8 cellular contexts compared by ENCODE assay signal in the genomic region with DNA sequence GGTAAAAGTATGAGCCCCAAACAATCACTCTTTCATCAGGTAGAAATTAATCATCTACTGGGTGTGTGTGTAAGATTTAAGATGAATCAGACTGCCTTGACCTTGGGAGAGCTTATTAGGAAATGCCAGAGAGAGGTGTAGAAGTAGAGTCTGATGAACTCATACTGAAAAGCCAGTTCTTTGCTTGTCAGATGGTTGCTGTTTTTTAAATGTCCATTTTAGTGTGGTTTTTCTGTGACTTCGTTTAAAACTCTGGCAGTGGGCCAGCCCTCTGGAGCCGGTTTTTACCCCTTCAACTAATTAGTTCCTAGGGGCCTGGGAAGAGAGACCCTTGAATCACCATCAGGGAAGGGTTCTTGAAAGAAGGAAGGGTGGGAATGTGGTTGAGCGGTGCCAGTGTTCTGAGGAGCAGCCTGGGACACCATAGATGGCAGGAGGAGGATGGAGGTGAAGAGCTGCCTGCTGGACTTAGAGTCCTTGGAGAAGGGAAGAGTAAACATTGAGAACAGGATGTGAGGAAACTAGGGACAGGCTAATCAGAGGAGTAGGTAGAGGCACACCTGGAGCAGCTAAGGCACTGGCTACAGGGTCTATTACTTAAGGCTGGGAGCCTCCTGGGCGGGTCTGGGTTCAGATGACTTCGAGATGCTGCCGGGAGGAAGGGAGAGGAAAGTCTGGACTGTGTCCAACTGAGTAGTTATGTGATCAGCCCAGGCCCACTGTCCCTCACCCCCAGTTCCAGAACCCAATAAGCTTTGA.
DNase-seq lines count a peak whose midpoint lies in the region; ATAC-seq and TF ChIP-seq lines count a peak whose summit lies in the region.

No MANE protein-coding gene starts in this region.

- CTCF ChIA-PET in CD4-positive, alpha-beta T cell (lab: Charles Lee), result interaction anchor here (0.9 to 15.5 kb wide), 7 partner anchors 10 to 112 kb away, joined by 3 to 254 read pairs (median 5); no protein-coding TSS in a partner anchor

- POLR2A ChIA-PET in CD4-positive, alpha-beta T cell (lab: Charles Lee), result interaction anchor here (0.9 to 12.8 kb wide), 8 partner anchors 9 to 367 kb away, joined by 3 to 235 read pairs (median 6); partner anchors contain the start of gene SCLY

- no peaks in the 10 kb centered on the region for H3K9me3 Mint-ChIP-seq in CD4-positive, alpha-beta T cell

- peak overlapping the region; percentile 93 for H3K27ac Mint-ChIP-seq in CD4-positive, alpha-beta T cell

- peak overlapping the region; percentile 80; the same call in 1 of the 2 replicates for H3K9ac ChIP-seq in HUES64 (ENCODE audit: low read depth, low read length)

- intact Hi-C loops in CD4-positive, alpha-beta T cell (cut with DNase I, micrococcal nuclease), result loop anchor here (2.0 to 10.0 kb wide), 4 partner anchors 21 to 511 kb away; partner anchors contain the start of genes ILKAP (in 1 of the 2) and SCLY (in 1 of the 2)

- H3K36me3 ChIP-seq in HUES64 (ENCODE audit: insufficient read depth, low read length), result no peaks in the 10 kb centered on the region
- no peaks in the 10 kb centered on the region for H3K36me3 ChIP-seq in WERI-Rb-1

- H3K4me1 ChIP-seq in HUES64 (ENCODE audit: insufficient read depth, low read length), result peaks cover 32% of the 10 kb centered on the region

- no peak for TF ChIP-seq CTCF in CD4-positive, alpha-beta T cell (IDR thresholded peaks at IDR 0.05)
- TF ChIP-seq CTCF in WERI-Rb-1 (IDR thresholded peaks at IDR 0.05; ENCODE audit: low read depth, low read length) (no peak), foreskin fibroblast (IDR thresholded peaks at IDR 0.05; ENCODE audit: low read depth, low read length) (no peak)

- H3K27me3 ChIP-seq in CD4-positive, alpha-beta T cell (ENCODE audit: control insufficient read depth, insufficient read depth, low read length), result no peaks in the 10 kb centered on the region
- H3K27me3 ChIP-seq in HUES64 (ENCODE audit: insufficient read depth, low read length) (peaks cover 17% of the 10 kb centered on the region), WERI-Rb-1 (ENCODE audit: insufficient read depth, low read depth, severe bottlenecking) (no peaks in the 10 kb centered on the region)

- WGBS in HUES64, result 68% methylated on average over 6 of the region's 6 CpGs

- DNase-seq in CD4-positive, alpha-beta T cell, result no peak
- DNase-seq in WERI-Rb-1, result no peak
- peak; percentile 50 to 76 for DNase-seq in foreskin fibroblast
- DNase-seq in skeletal muscle cell (ENCODE audit: low read depth), result no peak
- DNase-seq in D341Med (ENCODE audit: low spot score), result no peak
- DNase-seq in DMS114 treated with DMSO at 0.1 percent for 48 hours (lab: John Stamatoyannopoulos, UW; ENCODE audit: unreplicated experiment), result no peak

- H3K9me3 ChIP-seq in CD4-positive, alpha-beta T cell (ENCODE audit: control insufficient read depth, low read length), result no peaks in the 10 kb centered on the region
- H3K9me3 ChIP-seq in HUES64 (ENCODE audit: insufficient read depth, low read depth, low read length), result no peaks in the 10 kb centered on the region
- H3K9me3 ChIP-seq in WERI-Rb-1 (ENCODE audit: severe bottlenecking), result no peaks in the 10 kb centered on the region

- H3K4me3 Mint-ChIP-seq in CD4-positive, alpha-beta T cell, result peak overlapping the region; percentile 89

- peak overlapping the region; percentile 96 for H3K27ac ChIP-seq in CD4-positive, alpha-beta T cell (ENCODE audit: low read depth, low read length)
- no peak overlapping the region for H3K27ac ChIP-seq in HUES64 (ENCODE audit: low read depth, low read length)
- H3K27ac ChIP-seq in WERI-Rb-1, result no peak overlapping the region

- H3K4me3 ChIP-seq in HUES64 (ENCODE audit: low read length), result peak overlapping the region; percentile 75
- peak overlapping the region; percentile 87 for H3K4me3 ChIP-seq in WERI-Rb-1 (ENCODE audit: low read depth, low read length)
- H3K4me3 ChIP-seq in foreskin fibroblast (ENCODE audit: low read depth in 1 of 2, low read length in 2 of 2), result peak overlapping the region; percentile 81 to 93
- H3K4me3 ChIP-seq in skeletal muscle cell (ENCODE audit: low read depth, low read length), result peak overlapping the region; percentile 84

- H3K4me1 Mint-ChIP-seq in CD4-positive, alpha-beta T cell (ENCODE audit: low read depth), result peaks cover 77% of the 10 kb centered on the region

- no peaks in the 10 kb centered on the region for H3K27me3 Mint-ChIP-seq in CD4-positive, alpha-beta T cell

- H3K36me3 Mint-ChIP-seq in CD4-positive, alpha-beta T cell (ENCODE audit: low read depth), result peaks cover 22% of the 10 kb centered on the region

- no peak for ATAC-seq in CD4-positive, alpha-beta T cell (ENCODE audit: poor library complexity)
- ATAC-seq in HG03442 (IDR thresholded peaks at IDR 0.05; ENCODE audit: unreplicated experiment), result no peak

Comparison
In these comparisons a context has a peak if more than half of its experiments do, and no peak if none do; other contexts are left out.
1. DNase-seq: peak in foreskin fibroblast (2 of 2); none in CD4-positive, alpha-beta T cell (0 of 10), WERI-Rb-1 (single experiment), skeletal muscle cell (single experiment), D341Med (single experiment) and DMS114 treated with DMSO at 0.1 percent for 48 hours (single experiment).
2. Peak in every context shown above with its lines, with median percentiles within 50 percentile points of each other: H3K4me3 ChIP-seq.